25 cellular contexts compared by ENCODE assay signal in genomic region chr7:31418928-31419327, GRCh38.
"Had no signal": no experiment of that assay in that cellular context is flagged by ENCODE, and none has a peak within 500 bp of the region (broad histone marks: within the 10 kb centered on the region; RNA-seq: fewer than 3 reads in every experiment).

No MANE protein-coding gene starts in this region.

- H3K36me3 ChIP-seq: ascending aorta, SJCRH30 had no signal

- DNase-seq: activated CD4-positive, alpha-beta T cell treated with anti-CD3 and anti-CD28 coated beads, Interleukin-2, amount 10 ng/mL, durations not matched to agents 24 days and 14 days; activated CD4-positive, alpha-beta T cell treated with anti-CD3 and anti-CD28 coated beads, Interleukin-2, amount 50 U/mL, for 4 hours; activated CD8-positive, alpha-beta T cell treated with anti-CD3 and anti-CD28 coated beads for 36 hours; activated effector memory CD4-positive, alpha-beta T cell treated with anti-CD3 and anti-CD28 coated beads, Interleukin-2, amount 50 U/mL, for 16 hours; activated naive CD4-positive, alpha-beta T cell; activated naive CD8-positive, alpha-beta T cell treated with anti-CD3 and anti-CD28 coated beads, Interleukin-2, amount 10 ng/mL, durations not matched to agents 7 days and 5 days; activated T-cell treated with anti-CD3 and anti-CD28 coated beads, Interleukin-2, amount 50 U/mL, for 1 hour; activated T-cell treated with anti-CD3 and anti-CD28 coated beads, Interleukin-2, amount 50 U/mL, for 72 hours; amygdala; Kasumi-1; MM.1S; MV-4-11; NCI-H1092; NCI-H1436 treated with DMSO at 0.1 percent for 48 hours; NCI-H1694 treated with DMSO at 0.1 percent for 48 hours; NCI-H2029; NCI-H345; NCI-H524 treated with DMSO at 0.1 percent for 48 hours; NCI-H748 treated with DMSO at 0.1 percent for 48 hours; SHP77; SJCRH30; T1000 had no signal

- H3K4me1 ChIP-seq: ascending aorta, SJCRH30 had no signal

- H3K9me3 ChIP-seq: ascending aorta, SJCRH30 had no signal

- H3K4me3 ChIP-seq: ascending aorta, SJCRH30 had no signal

- H3K27me3 ChIP-seq: ascending aorta had no signal

- H3K27ac ChIP-seq: ascending aorta, SJCRH30 had no signal

- ATAC-seq: activated CD8-positive, alpha-beta T cell treated with anti-CD3 and anti-CD28 coated beads for 36 hours; activated T-cell treated with anti-CD3 and anti-CD28 coated beads, Interleukin-2, amount 50 U/mL, for 72 hours; activated T-helper 17 cell treated with anti-CD3 and anti-CD28 coated beads, Interleukin-2, amount 50 U/mL, for 72 hours; Panc1 had no signal
